ENCODE assay signal across 17 cellular contexts in the genomic region with DNA sequence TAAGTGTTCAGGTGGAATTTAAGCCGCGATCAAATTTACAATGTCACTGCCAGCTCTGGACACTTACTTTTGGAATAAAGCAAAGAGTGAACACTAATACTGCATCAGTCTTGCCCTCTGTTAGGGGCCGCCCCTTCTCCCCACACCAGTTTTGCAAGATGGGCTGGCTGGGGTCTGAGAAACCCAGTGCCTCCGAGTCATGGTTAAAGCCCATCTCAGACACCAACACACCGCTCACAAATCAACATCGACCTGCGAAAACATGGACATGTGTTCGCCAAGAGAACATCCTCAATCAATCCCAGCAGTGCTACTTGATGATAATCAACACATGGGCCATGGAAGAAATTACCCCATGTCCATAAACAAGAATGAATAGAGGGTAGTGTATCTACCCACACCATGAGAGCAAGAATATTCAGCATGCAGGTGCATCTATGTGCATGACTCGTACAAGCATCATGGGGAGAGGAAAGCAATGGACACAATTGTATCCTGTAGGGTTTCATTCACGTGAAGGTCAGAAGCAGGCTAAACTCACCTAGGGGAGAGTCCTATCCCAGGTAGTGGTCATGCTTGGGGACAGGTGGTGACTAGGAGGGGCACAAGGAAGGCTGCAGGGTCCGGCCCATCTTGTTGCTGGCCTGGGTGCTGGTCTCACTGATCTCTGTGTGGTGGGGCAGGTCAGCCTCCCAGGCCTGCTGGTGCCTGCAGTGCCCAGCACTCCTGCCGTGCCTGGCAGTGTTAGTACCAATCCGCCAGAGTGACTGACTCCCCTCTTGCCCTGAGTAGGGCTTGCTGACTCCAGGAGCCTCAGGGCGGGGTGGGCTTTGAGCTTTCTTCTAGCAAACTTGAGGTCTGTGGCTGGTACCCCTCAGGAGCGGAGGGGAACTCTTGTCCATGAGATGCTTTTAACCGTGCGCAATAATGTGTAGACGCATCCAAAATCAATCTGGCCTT. TPM values are rescaled to one million over a fixed set of nuclear protein-coding genes. Genes with fewer than 3 reads are reported as not detected.
"Had no signal": no experiment of that assay in that cellular context is flagged by ENCODE, and none has a peak within 500 bp of the region (broad histone marks: within the 10 kb centered on the region; RNA-seq: fewer than 3 reads in every experiment).

No MANE protein-coding gene starts in this region.

- H3K9me3 ChIP-seq: prostate gland, right atrium auricular region, testis, upper lobe of right lung had no signal

- ATAC-seq: activated T-cell treated with anti-CD3 and anti-CD28 coated beads, Interleukin-2, amount 50 U/mL, for 72 hours; esophagus mucosa; stimulated activated effector memory CD8-positive, alpha-beta T cell treated with anti-CD3 and anti-CD28 coated beads, Interleukin-12 subunit alpha, Interleukin-12 subunit beta, amount 100 ng/mL, for 72 hours; upper lobe of right lung had no signal

- H3K4me3 ChIP-seq: prostate gland, right atrium auricular region, skin epidermis, testis, upper lobe of right lung had no signal

- H3K27me3 ChIP-seq: right atrium auricular region, testis, upper lobe of right lung had no signal

- H3K4me3 Mint-ChIP-seq: activated B cell treated with CpG ODN at 0.5 μM for 24 hours; activated CD4-positive, alpha-beta memory T cell treated with anti-CD3 and anti-CD28 coated beads for 36 hours; activated T-cell treated with anti-CD3 and anti-CD28 coated beads, Interleukin-2, amount 50 U/mL, for 72 hours; neural crest cell; stimulated activated effector memory CD8-positive, alpha-beta T cell treated with anti-CD3 and anti-CD28 coated beads, Interleukin-12 subunit alpha, Interleukin-12 subunit beta, amount 100 ng/mL, for 72 hours had no signal

- H3K9me3 Mint-ChIP-seq: activated B cell treated with CpG ODN at 0.5 μM for 24 hours; activated CD4-positive, alpha-beta memory T cell treated with anti-CD3 and anti-CD28 coated beads for 36 hours; activated T-cell treated with anti-CD3 and anti-CD28 coated beads, Interleukin-2, amount 50 U/mL, for 72 hours; neural crest cell; stimulated activated effector memory CD8-positive, alpha-beta T cell treated with anti-CD3 and anti-CD28 coated beads, Interleukin-12 subunit alpha, Interleukin-12 subunit beta, amount 100 ng/mL, for 72 hours had no signal

- H3K27ac ChIP-seq: prostate gland, right atrium auricular region, skin epidermis, testis, upper lobe of right lung had no signal

- H3K4me1 ChIP-seq: prostate gland had no signal

- H3K36me3 ChIP-seq: prostate gland, upper lobe of right lung had no signal

- DNase-seq: activated B cell treated with CpG ODN at 0.5 μM for 24 hours; activated CD4-positive, alpha-beta memory T cell treated with anti-CD3 and anti-CD28 coated beads for 36 hours; activated CD4-positive, alpha-beta T cell treated with anti-CD3 and anti-CD28 coated beads for 4 hours; activated effector memory CD4-positive, alpha-beta T cell treated with anti-CD3 and anti-CD28 coated beads, Interleukin-2, amount 50 U/mL, for 16 hours; activated naive CD4-positive, alpha-beta T cell treated with anti-CD3 and anti-CD28 coated beads, Interleukin-2, amount 50 U/mL, for 16 hours; activated T-cell treated with anti-CD3 and anti-CD28 coated beads, Interleukin-2, amount 50 U/mL, for 72 hours; stimulated activated CD4-positive, alpha-beta T cell treated with anti-CD3 and anti-CD28 coated beads, Interleukin-4, amount 100 ng/mL, for 24 hours; T-helper 1 cell; T-helper 9 cell; testis; upper lobe of right lung had no signal

- H3K27ac Mint-ChIP-seq: activated B cell treated with CpG ODN at 0.5 μM for 24 hours; activated CD4-positive, alpha-beta memory T cell treated with anti-CD3 and anti-CD28 coated beads for 36 hours; activated T-cell treated with anti-CD3 and anti-CD28 coated beads, Interleukin-2, amount 50 U/mL, for 72 hours; stimulated activated effector memory CD8-positive, alpha-beta T cell treated with anti-CD3 and anti-CD28 coated beads, Interleukin-12 subunit alpha, Interleukin-12 subunit beta, amount 100 ng/mL, for 72 hours had no signal

- H3K4me1 Mint-ChIP-seq: stimulated activated effector memory CD8-positive, alpha-beta T cell treated with anti-CD3 and anti-CD28 coated beads, Interleukin-12 subunit alpha, Interleukin-12 subunit beta, amount 100 ng/mL, for 72 hours had no signal

- H3K36me3 Mint-ChIP-seq: activated CD4-positive, alpha-beta memory T cell treated with anti-CD3 and anti-CD28 coated beads for 36 hours; stimulated activated effector memory CD8-positive, alpha-beta T cell treated with anti-CD3 and anti-CD28 coated beads, Interleukin-12 subunit alpha, Interleukin-12 subunit beta, amount 100 ng/mL, for 72 hours had no signal

RNA-seq across cellular contexts. Expression of gene S1PR3, which starts 5.1 kb away (rescaled TPM):
- total RNA-seq: activated B cell treated with CpG ODN at 0.5 μM for 24 hours had no signal
